8 cellular contexts compared by ENCODE assay signal in the genomic region with DNA sequence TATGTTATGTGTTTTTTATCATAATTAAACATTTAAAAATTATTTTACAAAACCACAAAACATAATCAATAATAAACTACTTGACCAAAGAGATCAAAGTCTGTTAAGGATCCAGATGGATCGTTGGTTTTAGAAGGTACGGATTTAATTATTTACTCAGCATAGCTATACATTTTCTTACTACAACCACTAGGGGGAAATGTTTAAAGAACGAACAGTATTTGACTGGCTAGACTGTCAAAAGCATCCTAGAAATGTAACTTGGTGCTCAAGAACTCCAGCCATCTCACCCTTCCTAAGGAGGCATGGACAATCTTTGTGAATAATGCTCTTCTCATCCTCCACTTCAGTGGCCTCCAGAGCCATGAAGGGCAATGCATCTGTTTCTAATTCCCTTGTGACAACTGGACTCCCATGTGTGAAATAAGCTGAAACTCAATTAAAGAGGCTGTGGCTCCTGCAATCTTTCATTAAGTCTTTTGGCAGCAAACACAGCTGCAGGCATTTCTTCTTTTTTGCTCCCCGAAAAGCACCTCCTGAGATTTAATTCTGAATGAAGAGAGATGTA.
DNase-seq lines count a peak whose midpoint lies in the region; ATAC-seq and TF ChIP-seq lines count a peak whose summit lies in the region.

No MANE protein-coding gene starts in this region.

- H3K36me3 Mint-ChIP-seq in effector memory CD8-positive, alpha-beta T cell (ENCODE audit: insufficient read depth), result no peaks in the 10 kb centered on the region

- no peak overlapping the region for H3K4me3 ChIP-seq in epithelial cell of esophagus (ENCODE audit: low read length)

- H3K4me3 Mint-ChIP-seq in effector memory CD8-positive, alpha-beta T cell, result no peak overlapping the region

- DNase-seq in AG08395 (ENCODE audit: low spot score) (peak; percentile 5), GM13977 (ENCODE audit: low spot score) (peak; percentile 5), NCI-H146 treated with DMSO at 0.1 percent for 48 hours (lab: John Stamatoyannopoulos, UW; ENCODE audit: unreplicated experiment) (peak; percentile 5), epithelial cell of esophagus (ENCODE audit: low read depth) (peak; percentile 16), DMS153 treated with DMSO at 0.1 percent for 48 hours (lab: John Stamatoyannopoulos, UW; ENCODE audit: unreplicated experiment) (no peak)
- no peak for DNase-seq in effector memory CD8-positive, alpha-beta T cell

- in situ Hi-C loops in GM13977 (cut with MboI; ENCODE audit: low pct_unique_long_range_greater_than_20kb, low sequenced_read_pairs, unreplicated experiment), result no loop called here

- peak; percentile 28 for TF ChIP-seq CTCF in GM13977 (IDR thresholded peaks at IDR 0.05; ENCODE audit: extremely low read depth, insufficient read depth, missing control alignments)
- TF ChIP-seq CTCF in epithelial cell of esophagus (IDR thresholded peaks at IDR 0.05; ENCODE audit: insufficient read depth, low read depth, low read length, missing control alignments), result peak; percentile 33

- no peaks in the 10 kb centered on the region for H3K27me3 Mint-ChIP-seq in effector memory CD8-positive, alpha-beta T cell

- H3K4me1 Mint-ChIP-seq in effector memory CD8-positive, alpha-beta T cell (ENCODE audit: low read depth in 2 of 2), result no peaks in the 10 kb centered on the region

- ATAC-seq in HG03135 (IDR thresholded peaks at IDR 0.05; ENCODE audit: unreplicated experiment), result no peak
- no peak for ATAC-seq in HG03439 (IDR thresholded peaks at IDR 0.05; ENCODE audit: unreplicated experiment)
- no peak for ATAC-seq in effector memory CD8-positive, alpha-beta T cell (replicated peaks)

- no peak overlapping the region for H3K27ac Mint-ChIP-seq in effector memory CD8-positive, alpha-beta T cell

- peaks cover 2 to 7% of the 10 kb centered on the region in 2 donors for H3K9me3 Mint-ChIP-seq in effector memory CD8-positive, alpha-beta T cell

Comparison
In these comparisons a context has a peak if more than half of its experiments do, and no peak if none do; other contexts are left out.
1. DNase-seq: peak in AG08395 (single experiment), GM13977 (single experiment), NCI-H146 treated with DMSO at 0.1 percent for 48 hours (single experiment) and epithelial cell of esophagus (single experiment); none in effector memory CD8-positive, alpha-beta T cell (0 of 3) and DMS153 treated with DMSO at 0.1 percent for 48 hours (single experiment).